ENCODE assay signal across 9 cellular contexts in genomic region chr5:168879929-168880328, GRCh38.
DNase-seq lines count a peak whose midpoint lies in the region; ATAC-seq and TF ChIP-seq lines count a peak whose summit lies in the region.
"Had no signal": no experiment of that assay in that cellular context is flagged by ENCODE, and none has a peak within 500 bp of the region (broad histone marks: within the 10 kb centered on the region; RNA-seq: fewer than 3 reads in every experiment).

No MANE protein-coding gene starts in this region.

- POLR2A ChIA-PET in naive thymus-derived CD4-positive, alpha-beta T cell (lab: Charles Lee), result no interaction called here

- WGBS in thyroid gland, 2 donors, result 17 to 23% methylated on average over 8 of the region's 8 CpGs

- no peak for TF ChIP-seq CTCF in brain microvascular endothelial cell (IDR thresholded peaks at IDR 0.05; ENCODE audit: low read depth, low read length, missing control alignments)
- no peak for TF ChIP-seq CTCF in thyroid gland (IDR thresholded peaks at IDR 0.05)

- ATAC-seq in HG03045 (IDR thresholded peaks at IDR 0.05; ENCODE audit: unreplicated experiment), result peak; percentile 74
- ATAC-seq in naive thymus-derived CD4-positive, alpha-beta T cell, result no peak

- no peak overlapping the region for H3K4me3 Mint-ChIP-seq in naive thymus-derived CD4-positive, alpha-beta T cell

- DNase-seq in NCI-H345 (lab: John Stamatoyannopoulos, UW) (peak; percentile 7), NCI-H345 treated with DMSO at 0.1 percent for 48 hours (lab: John Stamatoyannopoulos, UW; ENCODE audit: unreplicated experiment) (no peak), brain microvascular endothelial cell (peak; percentile 46), thyroid gland (peak; percentile 36 to 40), DMS 273 (lab: John Stamatoyannopoulos, UW; ENCODE audit: unreplicated experiment) (no peak), SIG-M5 (lab: John Stamatoyannopoulos, UW) (no peak)
- no peak for DNase-seq in naive thymus-derived CD4-positive, alpha-beta T cell
- DNase-seq: NCI-H2171 had no signal

- peaks cover 45 to 51% of the 10 kb centered on the region in 2 donors for H3K4me1 ChIP-seq in thyroid gland
- H3K4me1 ChIP-seq in naive thymus-derived CD4-positive, alpha-beta T cell (ENCODE audit: control insufficient read depth in 2 of 2, insufficient read depth in 2 of 2, low read length in 2 of 2), result no peaks in the 10 kb centered on the region

- H3K27ac ChIP-seq in brain microvascular endothelial cell (no peak overlapping the region), thyroid gland (peak overlapping the region; percentile 62 to 85 (median 74))
- no peak overlapping the region for H3K27ac ChIP-seq in naive thymus-derived CD4-positive, alpha-beta T cell (ENCODE audit: low read depth, low read length)

- peaks cover 10 to 22% (median 20%) of the 10 kb centered on the region in 5 donors for H3K27me3 Mint-ChIP-seq in naive thymus-derived CD4-positive, alpha-beta T cell

- H3K27ac Mint-ChIP-seq in naive thymus-derived CD4-positive, alpha-beta T cell, result no peak overlapping the region

- intact Hi-C loops in thyroid gland (cut with DNase I), result no loop called here
- intact Hi-C loops in naive thymus-derived CD4-positive, alpha-beta T cell (cut with micrococcal nuclease), result no loop called here

- CTCF ChIA-PET in naive thymus-derived CD4-positive, alpha-beta T cell (lab: Charles Lee), result no interaction called here

- H3K4me3 ChIP-seq in brain microvascular endothelial cell (ENCODE audit: low read depth, low read length), result no peak overlapping the region
- no peak overlapping the region for H3K4me3 ChIP-seq in thyroid gland (replicated peaks in 1 of 3)
- H3K4me3 ChIP-seq in naive thymus-derived CD4-positive, alpha-beta T cell (ENCODE audit: low read length), result no peak overlapping the region

- H3K27me3 ChIP-seq in brain microvascular endothelial cell (replicated peaks) (no peaks in the 10 kb centered on the region), thyroid gland (no peaks in the 10 kb centered on the region)
- H3K27me3 ChIP-seq in naive thymus-derived CD4-positive, alpha-beta T cell (ENCODE audit: control insufficient read depth in 2 of 2, insufficient read depth in 2 of 2, low read length in 2 of 2), result no peaks in the 10 kb centered on the region

- in situ Hi-C loops in brain microvascular endothelial cell (cut with HindIII; ENCODE audit: low pct_ligation_motif_present, low sequenced_read_pairs), result no loop called here

- no peaks in the 10 kb centered on the region for H3K36me3 Mint-ChIP-seq in naive thymus-derived CD4-positive, alpha-beta T cell

- H3K9me3 Mint-ChIP-seq in naive thymus-derived CD4-positive, alpha-beta T cell, result peaks cover 0 to 2% (median 0%) of the 10 kb centered on the region in 11 donors

- peaks cover 0 to 3% (median 0%) of the 10 kb centered on the region in 7 donors for H3K4me1 Mint-ChIP-seq in naive thymus-derived CD4-positive, alpha-beta T cell

- no peaks in the 10 kb centered on the region for H3K9me3 ChIP-seq in thyroid gland
- no peaks in the 10 kb centered on the region for H3K9me3 ChIP-seq in naive thymus-derived CD4-positive, alpha-beta T cell (ENCODE audit: control insufficient read depth in 2 of 3, low read length in 3 of 3)

- H3K36me3 ChIP-seq in brain microvascular endothelial cell (replicated peaks) (no peaks in the 10 kb centered on the region), thyroid gland (no peaks in the 10 kb centered on the region)
- no peaks in the 10 kb centered on the region for H3K36me3 ChIP-seq in naive thymus-derived CD4-positive, alpha-beta T cell (ENCODE audit: control insufficient read depth in 2 of 3, insufficient read depth in 3 of 3, low read length in 3 of 3)

- no peak for TF ChIP-seq POLR2A in thyroid gland (IDR thresholded peaks at IDR 0.05)

Comparison
In these comparisons a context has a peak if more than half of its experiments do, and no peak if none do; other contexts are left out.
1. DNase-seq: peak in NCI-H345 (single experiment), brain microvascular endothelial cell (single experiment) and thyroid gland (2 of 2); none in NCI-H345 treated with DMSO at 0.1 percent for 48 hours (single experiment), naive thymus-derived CD4-positive, alpha-beta T cell (0 of 9), DMS 273 (single experiment) and SIG-M5 (single experiment).
2. H3K27ac ChIP-seq: peak in thyroid gland (3 of 3); none in brain microvascular endothelial cell (single experiment) and naive thymus-derived CD4-positive, alpha-beta T cell (single experiment).